Comparison of ENCODE assay signal across 25 cellular contexts in genomic region chr12:11517080-11517479, GRCh38.
DNase-seq lines count a peak whose midpoint lies in the region; ATAC-seq, FAIRE-seq and TF ChIP-seq lines count a peak whose summit lies in the region.
"Had no signal": no experiment of that assay in that cellular context is flagged by ENCODE, and none has a peak within 500 bp of the region (broad histone marks: within the 10 kb centered on the region; RNA-seq: fewer than 3 reads in every experiment).

No MANE protein-coding gene starts in this region.

- H3K9me2 ChIP-seq in OCI-LY1 (ENCODE audit: low read depth, low read length) (no peaks in the 10 kb centered on the region), PC-3 (replicated peaks; ENCODE audit: low read length) (no peaks in the 10 kb centered on the region)

- H3K4me1 ChIP-seq in A549 (no peaks in the 10 kb centered on the region), OCI-LY1 (ENCODE audit: insufficient read depth, low read length, severe bottlenecking) (peaks cover 15% of the 10 kb centered on the region), parathyroid adenoma (peaks cover 6% of the 10 kb centered on the region), PC-3 (ENCODE audit: insufficient read depth, low read length) (no peaks in the 10 kb centered on the region)
- H3K4me1 ChIP-seq: BE2C, BLaER1 had no signal

- TF ChIP-seq POLR2A in A549 (IDR thresholded peaks at IDR 0.05; ENCODE audit: low read length): no peak

- H3K9ac ChIP-seq in OCI-LY1 (ENCODE audit: low read length) (peak overlapping the region; percentile 43), parathyroid adenoma (no peak overlapping the region), PC-3 (ENCODE audit: low read length) (no peak overlapping the region)
- H3K9ac ChIP-seq: BLaER1 had no signal

- FAIRE-seq in A549 (lab: Jason Lieb, UNC): no peak
- FAIRE-seq: GM12878, GM12892, GM18507, GM19239 had no signal

- intact Hi-C loops in PC-3 (cut with micrococcal nuclease): no loop called here

- CTCF ChIA-PET in A549 (lab: Yijun Ruan, JAX): no interaction called here
- CTCF ChIA-PET in PC-3 (lab: Charles Lee): no interaction called here

- H3K4me3 ChIP-seq in A549: no peak overlapping the region
- H3K4me3 ChIP-seq in OCI-LY1 (ENCODE audit: low read depth, low read length, poor library complexity, severe bottlenecking): peak overlapping the region; percentile 27
- H3K4me3 ChIP-seq in parathyroid adenoma (ENCODE audit: low read depth, low read length): no peak overlapping the region
- no peak overlapping the region for H3K4me3 ChIP-seq in PC-3 (ENCODE audit: low read length)
- H3K4me3 ChIP-seq: BLaER1, GM12878 had no signal

- H3F3A ChIP-seq in OCI-LY1 (ENCODE audit: insufficient read depth, low read length) (no peaks in the 10 kb centered on the region), PC-3 (ENCODE audit: low read length, unreplicated experiment) (no peaks in the 10 kb centered on the region)

- H3K4me2 ChIP-seq in A549 (0 out of 3 replicates have a peak overlapping the region, but pooled peaks have one; percentile 17), OCI-LY1 (ENCODE audit: low read length) (peak overlapping the region; percentile 45), parathyroid adenoma (ENCODE audit: low read length) (no peak overlapping the region), PC-3 (ENCODE audit: low read length) (no peak overlapping the region)
- H3K4me2 ChIP-seq: BLaER1 had no signal

- POLR2A ChIA-PET in A549 (lab: Yijun Ruan, JAX) (no interaction called here), PC-3 (lab: Charles Lee; ENCODE audit: unreplicated experiment) (no interaction called here)

- WGBS in A549 (ENCODE audit: missing lambda C conversion rate): 50% methylated on average over 6 of the region's 6 CpGs

- no peak for TF ChIP-seq RAD21 in A549 (conservative IDR thresholded peaks at IDR 0.05 in 1 of 2, IDR thresholded peaks at IDR 0.05 in 1 of 2)

- BruUV-seq in PC-3 (replicated peaks; lab: Mats Ljungman, UMichigan): no TSS peak

- no peaks in the 10 kb centered on the region for H3K27me3 ChIP-seq in OCI-LY1 (ENCODE audit: insufficient read depth, low read length)
- H3K27me3 ChIP-seq in parathyroid adenoma (ENCODE audit: control insufficient read depth, insufficient read depth, low read length): no peaks in the 10 kb centered on the region
- peaks cover 13% of the 10 kb centered on the region; the same call in 1 of the 2 replicates for H3K27me3 ChIP-seq in PC-3 (ENCODE audit: low read length)
- H3K27me3 ChIP-seq: BLaER1 had no signal

- H2AFZ ChIP-seq in OCI-LY1 (ENCODE audit: low read length): peak overlapping the region; percentile 96; the same call in 1 of the 2 replicates
- peak overlapping the region; percentile 39 for H2AFZ ChIP-seq in parathyroid adenoma
- H2AFZ ChIP-seq in PC-3 (ENCODE audit: low read length): no peak overlapping the region

- TF ChIP-seq EP300 in A549 (IDR thresholded peaks at IDR 0.05): no peak

- no peaks in the 10 kb centered on the region for H3K79me2 ChIP-seq in OCI-LY1 (ENCODE audit: insufficient read depth, low read length)
- no peaks in the 10 kb centered on the region for H3K79me2 ChIP-seq in parathyroid adenoma
- no peaks in the 10 kb centered on the region for H3K79me2 ChIP-seq in PC-3 (ENCODE audit: low read length)

- TF ChIP-seq CTCF in A549 (IDR thresholded peaks at IDR 0.05) (no peak), OCI-LY1 (IDR thresholded peaks at IDR 0.05; ENCODE audit: low read length) (no peak), parathyroid adenoma (IDR thresholded peaks at IDR 0.05) (no peak), PC-3 (conservative IDR thresholded peaks at IDR 0.05; ENCODE audit: low read depth, low read length) (no peak)

- H3K27ac ChIP-seq in A549 (no peak overlapping the region), OCI-LY1 (ENCODE audit: low read depth, low read length, poor library complexity, severe bottlenecking) (no peak overlapping the region), parathyroid adenoma (no peak overlapping the region), PC-3 (ENCODE audit: low read length) (no peak overlapping the region)
- H3K27ac ChIP-seq: 22Rv1, BLaER1 had no signal

- no peak for DNase-seq in A549 (ENCODE audit: low read depth in 1 of 2, low spot score in 1 of 2)
- no peak for DNase-seq in PC-3
- no peak for DNase-seq in mucosa of gallbladder (ENCODE audit: low spot score)
- DNase-seq: ACHN; BE2C; C1 segment of cervical spinal cord; CD4-positive, alpha-beta memory T cell; CD4-positive, CD25-positive, alpha-beta regulatory T cell; CD8-positive, alpha-beta memory T cell; COR-L47; DMS 273 treated with DMSO at 0.1 percent for 48 hours; DMS153; DMS53; DMS79; DND-41; EL; GDM1 had no signal

- no peak for ATAC-seq in A549
- ATAC-seq in PC-3: no peak
- ATAC-seq: GM12878 had no signal

- H4K20me1 ChIP-seq in OCI-LY1 (ENCODE audit: insufficient read depth, low read length): no peaks in the 10 kb centered on the region
- no peaks in the 10 kb centered on the region for H4K20me1 ChIP-seq in PC-3 (ENCODE audit: low read length)
- H4K20me1 ChIP-seq: BLaER1 had no signal

- H3K36me3 ChIP-seq in OCI-LY1 (ENCODE audit: insufficient read depth, low read length): no peaks in the 10 kb centered on the region
- H3K36me3 ChIP-seq in parathyroid adenoma (ENCODE audit: control insufficient read depth, insufficient read depth, low read length): no peaks in the 10 kb centered on the region
- no peaks in the 10 kb centered on the region for H3K36me3 ChIP-seq in PC-3 (ENCODE audit: low read depth, low read length)
- H3K36me3 ChIP-seq: BE2C, BLaER1 had no signal

- H3K9me3 ChIP-seq in A549 (no peaks in the 10 kb centered on the region), OCI-LY1 (ENCODE audit: low read length) (no peaks in the 10 kb centered on the region), parathyroid adenoma (ENCODE audit: control insufficient read depth, low read length) (no peaks in the 10 kb centered on the region), PC-3 (ENCODE audit: low read length) (no peaks in the 10 kb centered on the region)
- H3K9me3 ChIP-seq: BE2C, BLaER1 had no signal

TF ChIP-seq in A549, 52 proteins besides CTCF, POLR2A, EP300 and RAD21:
- TF ChIP-seq TFCP2L1 (CRISPR knock-in tag; IDR thresholded peaks at IDR 0.05) (no peak), RNF2 (IDR thresholded peaks at IDR 0.05; ENCODE audit: borderline replicate concordance, low read depth) (peak; percentile 86; the same call in 1 of the 2 replicates)

Comparison
In these comparisons a context has a peak if more than half of its experiments do, and no peak if none do; other contexts are left out.
1. H3K4me2 ChIP-seq: peak in A549 (single experiment) and OCI-LY1 (single experiment); none in parathyroid adenoma (single experiment) and PC-3 (single experiment).